In genomic region chr11:90222152-90222458, GRCh38 we compare ENCODE assay signal across 8 cellular contexts. TPM values are rescaled to one million over a fixed set of nuclear protein-coding genes. Genes with fewer than 3 reads are reported as not detected.
DNase-seq lines count a peak whose midpoint lies in the region; ATAC-seq and TF ChIP-seq lines count a peak whose summit lies in the region.

No MANE protein-coding gene starts in this region.

- POLR2A ChIA-PET in Panc1 (lab: Charles Lee): no interaction called here

- peak overlapping the region; percentile 97 to 100 for H3K4me3 ChIP-seq in Panc1 (ENCODE audit: low read depth in 2 of 2, low read length in 2 of 2)
- H3K4me3 ChIP-seq in fibroblast of lung (replicated peaks in 1 of 4; ENCODE audit: control extremely low read depth in 1 of 4, insufficient read depth in 1 of 4, low read depth in 3 of 4, low read length in 4 of 4): peak overlapping the region; percentile 44 to 92 (median 76)
- H3K4me3 ChIP-seq in prostate gland: peak overlapping the region; percentile 67 to 95

- in situ Hi-C loops in Panc1 (cut with HindIII; ENCODE audit: low pct_unique_long_range_greater_than_20kb, low sequenced_read_pairs): no loop called here

- peaks cover 35% of the 10 kb centered on the region for H3K36me3 Mint-ChIP-seq in activated CD4-positive, alpha-beta T cell treated with anti-CD3 and anti-CD28 coated beads, Interleukin-2, amount 10 ng/mL, durations not matched to agents 24 days and 14 days (ENCODE audit: low read depth)

- peak overlapping the region; percentile 95 for H3K27ac Mint-ChIP-seq in activated CD4-positive, alpha-beta T cell treated with anti-CD3 and anti-CD28 coated beads, Interleukin-2, amount 10 ng/mL, durations not matched to agents 24 days and 14 days

- H3K4me3 Mint-ChIP-seq in activated CD4-positive, alpha-beta T cell treated with anti-CD3 and anti-CD28 coated beads, Interleukin-2, amount 10 ng/mL, durations not matched to agents 24 days and 14 days: peak overlapping the region; percentile 92

- no peaks in the 10 kb centered on the region; the same call in 1 of the 2 replicates for H3K9me3 ChIP-seq in Panc1 (ENCODE audit: control insufficient read depth, insufficient read depth, low read depth, low read length)
- no peaks in the 10 kb centered on the region for H3K9me3 ChIP-seq in fibroblast of lung (ENCODE audit: control insufficient read depth, insufficient read depth, low read depth, low read length)
- H3K9me3 ChIP-seq in prostate gland: no peaks in the 10 kb centered on the region

- H4K20me1 ChIP-seq in fibroblast of lung (ENCODE audit: control insufficient read depth, extremely low read depth, insufficient read depth, low read length): no peaks in the 10 kb centered on the region

- peaks cover 4% of the 10 kb centered on the region for H3K9me3 Mint-ChIP-seq in activated CD4-positive, alpha-beta T cell treated with anti-CD3 and anti-CD28 coated beads, Interleukin-2, amount 10 ng/mL, durations not matched to agents 24 days and 14 days

- H3K4me1 ChIP-seq in Panc1 (ENCODE audit: control insufficient read depth, insufficient read depth, low read length) (peaks cover 25% of the 10 kb centered on the region; the same call in 1 of the 2 replicates), fibroblast of lung (ENCODE audit: control insufficient read depth, extremely low read depth, insufficient read depth, low read length) (no peaks in the 10 kb centered on the region), prostate gland (replicated peaks) (no peaks in the 10 kb centered on the region)

- H3K9ac ChIP-seq in fibroblast of lung (ENCODE audit: insufficient read depth, low read length): peak overlapping the region; percentile 83

- H3K27me3 ChIP-seq in Panc1 (ENCODE audit: control insufficient read depth, insufficient read depth, low read length) (no peaks in the 10 kb centered on the region), fibroblast of lung (ENCODE audit: control insufficient read depth, insufficient read depth, low read length) (no peaks in the 10 kb centered on the region), prostate gland (replicated peaks; ENCODE audit: insufficient read depth) (no peaks in the 10 kb centered on the region)

- peak overlapping the region; percentile 83 for H3K4me2 ChIP-seq in fibroblast of lung (ENCODE audit: extremely low read depth, insufficient read depth, low read length)

- H3K4me1 Mint-ChIP-seq in activated CD4-positive, alpha-beta T cell treated with anti-CD3 and anti-CD28 coated beads, Interleukin-2, amount 10 ng/mL, durations not matched to agents 24 days and 14 days: peaks cover 36% of the 10 kb centered on the region

- peak overlapping the region; percentile 95 for H3K27ac ChIP-seq in Panc1 (ENCODE audit: low read length)
- H3K27ac ChIP-seq in fibroblast of lung (ENCODE audit: insufficient read depth, low read length): peak overlapping the region; percentile 93
- H3K27ac ChIP-seq in prostate gland: peak overlapping the region; percentile 93 to 96

- TF ChIP-seq POLR2A in prostate gland (IDR thresholded peaks at IDR 0.05): no peak

- no peak for DNase-seq in activated CD4-positive, alpha-beta T cell treated with anti-CD3 and anti-CD28 coated beads, Interleukin-2, amount 10 ng/mL, durations not matched to agents 24 days and 14 days
- DNase-seq in activated CD4-positive, alpha-beta T cell treated with anti-CD3 and anti-CD28 coated beads, Interleukin-2, amount 50 U/mL, for 1 hour: no peak
- DNase-seq in Panc1 (ENCODE audit: low read depth, low spot score) (no peak), fibroblast of lung (ENCODE audit: low read depth in 2 of 2) (peak in 1 of 2 donors; percentile 38), prostate gland (ENCODE audit: low spot score) (no peak), NCI-H510A (lab: John Stamatoyannopoulos, UW) (no peak), OCI-M1 (lab: John Stamatoyannopoulos, UW) (no peak)
- no peak for DNase-seq in central memory CD4-positive, alpha-beta T cell

- H3K79me2 ChIP-seq in fibroblast of lung (ENCODE audit: control insufficient read depth, insufficient read depth, low read length): peaks cover 58% of the 10 kb centered on the region

- TF ChIP-seq CTCF in Panc1 (IDR thresholded peaks at IDR 0.05): no peak
- no peak for TF ChIP-seq CTCF in fibroblast of lung (conservative IDR thresholded peaks at IDR 0.05 in 1 of 2, IDR thresholded peaks at IDR 0.05 in 1 of 2; ENCODE audit: low read depth in 1 of 2, low read length in 2 of 2)
- TF ChIP-seq CTCF in prostate gland (IDR thresholded peaks at IDR 0.05): no peak

- peak overlapping the region; percentile 80 for H2AFZ ChIP-seq in fibroblast of lung (ENCODE audit: low read length)

- peaks cover 14% of the 10 kb centered on the region for H3K36me3 ChIP-seq in Panc1 (ENCODE audit: control insufficient read depth, insufficient read depth, low read length)
- no peaks in the 10 kb centered on the region for H3K36me3 ChIP-seq in fibroblast of lung (ENCODE audit: control insufficient read depth, insufficient read depth, low read length)
- H3K36me3 ChIP-seq in prostate gland: no peaks in the 10 kb centered on the region

- no TSS peak for BruUV-seq in Panc1 (replicated peaks; lab: Mats Ljungman, UMichigan)

- no peaks in the 10 kb centered on the region for H3K27me3 Mint-ChIP-seq in activated CD4-positive, alpha-beta T cell treated with anti-CD3 and anti-CD28 coated beads, Interleukin-2, amount 10 ng/mL, durations not matched to agents 24 days and 14 days

- intact Hi-C loops in activated CD4-positive, alpha-beta T cell treated with anti-CD3 and anti-CD28 coated beads, Interleukin-2, amount 10 ng/mL, durations not matched to agents 24 days and 14 days (cut with micrococcal nuclease): no loop called here
- intact Hi-C loops in Panc1 (cut with micrococcal nuclease; ENCODE audit: unreplicated experiment): no loop called here
- intact Hi-C loops in prostate gland (cut with DNase I): no loop called here

- peak; percentile 36 for ATAC-seq in Panc1

- CTCF ChIA-PET in Panc1 (lab: Charles Lee): no interaction called here

- 0% methylated on average over 11 of the region's 11 CpGs for WGBS in prostate gland

RNA-seq across cellular contexts. Expression of gene CHORDC1, which starts 0.7 kb away (rescaled TPM):
- total RNA-seq in activated CD4-positive, alpha-beta T cell treated with anti-CD3 and anti-CD28 coated beads, Interleukin-2, amount 10 ng/mL, durations not matched to agents 24 days and 14 days: 142 and 149 TPM in 2 replicates
- 88.8 TPM for total RNA-seq in Panc1 (2021; ENCODE audit: unreplicated experiment)
- polyA plus RNA-seq in Panc1 (2012; ENCODE audit: insufficient read length): 70.7 TPM
- 42.9 and 46.9 TPM in 2 replicates for total RNA-seq in fibroblast of lung
- 15.8 and 31.7 TPM in 2 replicates for polyA plus RNA-seq in fibroblast of lung
- polyA plus RNA-seq in fibroblast of lung (2012): 28.4 and 37.9 TPM in 2 replicates
- 0.35 and 8.2 TPM in 2 replicates for polyA minus RNA-seq in fibroblast of lung (ENCODE audit: low replicate concordance)
- 10 to 100 TPM; 32.0 to 45.8 TPM for total RNA-seq in prostate gland
